In genomic region chrX:107396235-107396634, GRCh38 we compare ENCODE assay signal across 24 cellular contexts. TPM values are rescaled to one million over a fixed set of nuclear protein-coding genes. Genes with fewer than 3 reads are reported as not detected.
"Had no signal": no experiment of that assay in that cellular context is flagged by ENCODE, and none has a peak within 500 bp of the region (broad histone marks: within the 10 kb centered on the region; RNA-seq: fewer than 3 reads in every experiment).

No MANE protein-coding gene starts in this region.

- H3K27ac ChIP-seq: HL-60, SJCRH30, SK-N-MC had no signal

- FAIRE-seq: HTR-8/SVneo, RCC 7860 had no signal

- H3K4me1 ChIP-seq: SJCRH30 had no signal

- ATAC-seq: Right ventricle myocardium inferior had no signal

- H3K4me3 ChIP-seq: MG63, SJCRH30, SK-N-MC had no signal

- H3K27me3 ChIP-seq: MG63, SJCRH30 had no signal

- DNase-seq: Karpas-422, KG1, MG63, NCI-H1092, NCI-H1105 treated with DMSO at 0.1 percent for 48 hours, NCI-H1417 treated with DMSO at 0.1 percent for 48 hours, NCI-H146, NCI-H1694 treated with DMSO at 0.1 percent for 48 hours, NCI-H2029, NCI-H2081 treated with DMSO at 0.1 percent for 48 hours, NCI-H2171, NCI-H226, NCI-H446, NCI-H510A, NCI-H524 treated with DMSO at 0.1 percent for 48 hours, NCI-H774, SHP77 treated with DMSO at 0.1 percent for 48 hours, SJCRH30, T-helper 1 cell had no signal

- H3K36me3 ChIP-seq: MG63, SJCRH30 had no signal

- H3K9me3 ChIP-seq: MG63, SJCRH30 had no signal

RNA-seq across cellular contexts. Expression of gene FRMPD3, which starts 53.2 kb away (rescaled TPM):
- total RNA-seq: Right ventricle myocardium inferior had no signal
